1 cellular context compared by ENCODE assay signal in the genomic region with DNA sequence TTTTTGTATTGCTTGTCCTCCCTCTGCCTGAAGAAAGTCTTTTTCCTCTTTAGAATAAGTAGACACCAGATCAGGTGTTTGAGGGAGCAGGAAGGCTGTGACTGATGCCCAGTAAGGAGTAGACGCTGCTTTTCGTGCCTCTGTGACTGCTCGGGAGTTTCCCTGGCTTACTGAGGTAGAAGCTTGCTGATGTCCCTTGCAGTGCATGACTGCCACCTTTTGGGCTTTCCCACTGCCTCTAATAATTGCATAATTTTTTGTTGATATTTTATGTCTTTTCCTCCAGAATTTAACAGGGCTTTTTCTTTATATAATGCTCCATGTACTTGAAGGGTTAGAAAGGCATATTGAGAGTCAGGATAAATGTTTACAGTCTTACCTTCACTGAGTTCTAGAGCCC.
TF ChIP-seq lines count a peak whose summit lies in the region.

No MANE protein-coding gene starts in this region.

TF ChIP-seq in HepG2, 621 proteins besides CTCF, POLR2A, EP300 and RAD21 (continued from another document):
- TF ChIP-seq, protein P1, sequence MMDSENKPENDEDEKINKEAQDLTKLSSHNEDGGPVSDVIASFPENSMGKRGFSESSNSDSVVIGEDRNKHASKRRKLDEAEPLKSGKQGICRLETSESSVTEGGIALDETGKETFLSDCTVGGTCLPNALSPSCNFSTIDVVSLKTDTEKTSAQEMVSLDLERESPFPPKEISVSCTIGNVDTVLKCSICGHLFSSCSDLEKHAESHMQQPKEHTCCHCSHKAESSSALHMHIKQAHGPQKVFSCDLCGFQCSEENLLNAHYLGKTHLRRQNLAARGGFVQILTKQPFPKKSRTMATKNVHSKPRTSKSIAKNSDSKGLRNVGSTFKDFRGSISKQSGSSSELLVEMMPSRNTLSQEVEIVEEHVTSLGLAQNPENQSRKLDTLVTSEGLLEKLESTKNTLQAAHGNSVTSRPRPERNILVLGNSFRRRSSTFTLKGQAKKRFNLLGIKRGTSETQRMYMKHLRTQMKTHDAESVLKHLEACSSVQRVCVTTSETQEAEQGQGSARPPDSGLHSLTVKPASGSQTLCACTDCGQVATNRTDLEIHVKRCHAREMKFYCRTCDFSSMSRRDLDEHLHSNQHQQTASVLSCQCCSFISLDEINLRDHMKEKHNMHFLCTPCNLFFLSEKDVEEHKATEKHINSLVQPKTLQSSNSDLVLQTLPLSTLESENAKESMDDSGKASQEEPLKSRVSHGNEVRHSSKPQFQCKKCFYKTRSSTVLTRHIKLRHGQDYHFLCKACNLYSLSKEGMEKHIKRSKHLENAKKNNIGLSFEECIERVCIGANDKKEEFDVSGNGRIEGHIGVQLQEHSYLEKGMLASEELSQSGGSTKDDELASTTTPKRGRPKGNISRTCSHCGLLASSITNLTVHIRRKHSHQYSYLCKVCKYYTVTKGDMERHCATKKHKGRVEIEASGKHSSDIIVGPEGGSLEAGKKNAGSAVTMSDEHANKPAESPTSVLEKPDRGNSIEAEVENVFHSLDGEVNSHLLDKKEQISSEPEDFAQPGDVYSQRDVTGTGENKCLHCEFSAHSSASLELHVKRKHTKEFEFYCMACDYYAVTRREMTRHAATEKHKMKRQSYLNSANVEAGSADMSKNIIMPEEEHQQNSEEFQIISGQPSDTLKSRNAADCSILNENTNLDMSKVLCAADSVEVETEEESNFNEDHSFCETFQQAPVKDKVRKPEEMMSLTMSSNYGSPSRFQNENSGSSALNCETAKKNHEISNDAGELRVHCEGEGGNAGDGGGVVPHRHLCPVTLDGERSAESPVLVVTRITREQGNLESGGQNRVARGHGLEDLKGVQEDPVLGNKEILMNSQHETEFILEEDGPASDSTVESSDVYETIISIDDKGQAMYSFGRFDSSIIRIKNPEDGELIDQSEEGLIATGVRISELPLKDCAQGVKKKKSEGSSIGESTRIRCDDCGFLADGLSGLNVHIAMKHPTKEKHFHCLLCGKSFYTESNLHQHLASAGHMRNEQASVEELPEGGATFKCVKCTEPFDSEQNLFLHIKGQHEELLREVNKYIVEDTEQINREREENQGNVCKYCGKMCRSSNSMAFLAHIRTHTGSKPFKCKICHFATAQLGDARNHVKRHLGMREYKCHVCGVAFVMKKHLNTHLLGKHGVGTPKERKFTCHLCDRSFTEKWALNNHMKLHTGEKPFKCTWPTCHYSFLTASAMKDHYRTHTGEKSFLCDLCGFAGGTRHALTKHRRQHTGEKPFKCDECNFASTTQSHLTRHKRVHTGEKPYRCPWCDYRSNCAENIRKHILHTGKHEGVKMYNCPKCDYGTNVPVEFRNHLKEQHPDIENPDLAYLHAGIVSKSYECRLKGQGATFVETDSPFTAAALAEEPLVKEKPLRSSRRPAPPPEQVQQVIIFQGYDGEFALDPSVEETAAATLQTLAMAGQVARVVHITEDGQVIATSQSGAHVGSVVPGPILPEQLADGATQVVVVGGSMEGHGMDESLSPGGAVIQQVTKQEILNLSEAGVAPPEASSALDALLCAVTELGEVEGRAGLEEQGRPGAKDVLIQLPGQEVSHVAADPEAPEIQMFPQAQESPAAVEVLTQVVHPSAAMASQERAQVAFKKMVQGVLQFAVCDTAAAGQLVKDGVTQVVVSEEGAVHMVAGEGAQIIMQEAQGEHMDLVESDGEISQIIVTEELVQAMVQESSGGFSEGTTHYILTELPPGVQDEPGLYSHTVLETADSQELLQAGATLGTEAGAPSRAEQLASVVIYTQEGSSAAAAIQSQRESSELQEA (CRISPR knock-in tag; IDR thresholded peaks at IDR 0.05; ENCODE audit: not compliant biosample characterization) = no peak
- no peak for TF ChIP-seq RBM22 (optimal IDR thresholded peaks at IDR 0.05; ENCODE audit: low read length)
- TF ChIP-seq ZNF660 (CRISPR knock-in tag; IDR thresholded peaks at IDR 0.05; ENCODE audit: borderline replicate concordance, low read depth) = no peak
- TF ChIP-seq ZNF260 (CRISPR knock-in tag; IDR thresholded peaks at IDR 0.05; ENCODE audit: borderline replicate concordance, low read depth) = no peak
